ENCODE assay signal across 1 cellular context in the genomic region with DNA sequence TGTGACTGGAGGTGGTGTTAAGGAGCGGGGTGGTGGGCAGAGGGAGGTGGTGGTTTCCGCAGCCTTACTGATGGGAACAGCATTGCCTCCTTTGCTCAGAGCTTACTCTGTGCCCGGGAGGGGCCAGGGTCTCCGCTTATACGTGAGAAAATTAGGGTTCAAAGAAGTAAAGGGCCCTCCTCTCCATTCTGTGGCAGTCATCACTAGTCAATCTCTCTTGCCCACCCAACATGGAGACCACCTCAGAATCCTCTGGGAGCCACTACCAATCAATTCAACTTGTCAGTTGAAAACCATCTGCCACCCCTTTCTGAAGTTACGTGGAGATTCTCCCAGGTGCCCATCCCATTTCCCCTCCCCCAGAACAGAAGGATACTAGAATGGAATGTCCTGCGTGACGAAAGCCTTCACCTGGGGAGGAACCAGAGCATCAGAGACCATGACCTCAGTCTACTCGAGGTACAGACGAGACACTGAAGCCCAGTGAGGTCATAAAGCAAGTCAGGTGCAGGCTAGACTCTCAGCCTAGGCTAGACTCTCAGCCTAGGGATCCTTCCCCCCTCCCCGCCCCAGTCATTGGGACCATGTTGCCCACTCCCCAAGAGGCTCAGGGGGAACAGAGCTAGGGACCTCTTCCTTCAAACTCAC.
TF ChIP-seq lines count a peak whose summit lies in the region.

No MANE protein-coding gene starts in this region.

TF ChIP-seq in GM23338, 12 proteins besides CTCF, POLR2A, EP300 and RAD21 (continued from another document):
- TF ChIP-seq, protein P1, sequence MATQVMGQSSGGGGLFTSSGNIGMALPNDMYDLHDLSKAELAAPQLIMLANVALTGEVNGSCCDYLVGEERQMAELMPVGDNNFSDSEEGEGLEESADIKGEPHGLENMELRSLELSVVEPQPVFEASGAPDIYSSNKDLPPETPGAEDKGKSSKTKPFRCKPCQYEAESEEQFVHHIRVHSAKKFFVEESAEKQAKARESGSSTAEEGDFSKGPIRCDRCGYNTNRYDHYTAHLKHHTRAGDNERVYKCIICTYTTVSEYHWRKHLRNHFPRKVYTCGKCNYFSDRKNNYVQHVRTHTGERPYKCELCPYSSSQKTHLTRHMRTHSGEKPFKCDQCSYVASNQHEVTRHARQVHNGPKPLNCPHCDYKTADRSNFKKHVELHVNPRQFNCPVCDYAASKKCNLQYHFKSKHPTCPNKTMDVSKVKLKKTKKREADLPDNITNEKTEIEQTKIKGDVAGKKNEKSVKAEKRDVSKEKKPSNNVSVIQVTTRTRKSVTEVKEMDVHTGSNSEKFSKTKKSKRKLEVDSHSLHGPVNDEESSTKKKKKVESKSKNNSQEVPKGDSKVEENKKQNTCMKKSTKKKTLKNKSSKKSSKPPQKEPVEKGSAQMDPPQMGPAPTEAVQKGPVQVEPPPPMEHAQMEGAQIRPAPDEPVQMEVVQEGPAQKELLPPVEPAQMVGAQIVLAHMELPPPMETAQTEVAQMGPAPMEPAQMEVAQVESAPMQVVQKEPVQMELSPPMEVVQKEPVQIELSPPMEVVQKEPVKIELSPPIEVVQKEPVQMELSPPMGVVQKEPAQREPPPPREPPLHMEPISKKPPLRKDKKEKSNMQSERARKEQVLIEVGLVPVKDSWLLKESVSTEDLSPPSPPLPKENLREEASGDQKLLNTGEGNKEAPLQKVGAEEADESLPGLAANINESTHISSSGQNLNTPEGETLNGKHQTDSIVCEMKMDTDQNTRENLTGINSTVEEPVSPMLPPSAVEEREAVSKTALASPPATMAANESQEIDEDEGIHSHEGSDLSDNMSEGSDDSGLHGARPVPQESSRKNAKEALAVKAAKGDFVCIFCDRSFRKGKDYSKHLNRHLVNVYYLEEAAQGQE (IDR thresholded peaks at IDR 0.05; ENCODE audit: unreplicated experiment): no peak
- TF ChIP-seq EZH2 (IDR thresholded peaks at IDR 0.05; ENCODE audit: low read depth, unreplicated experiment): no peak
- TF ChIP-seq, protein P2, sequence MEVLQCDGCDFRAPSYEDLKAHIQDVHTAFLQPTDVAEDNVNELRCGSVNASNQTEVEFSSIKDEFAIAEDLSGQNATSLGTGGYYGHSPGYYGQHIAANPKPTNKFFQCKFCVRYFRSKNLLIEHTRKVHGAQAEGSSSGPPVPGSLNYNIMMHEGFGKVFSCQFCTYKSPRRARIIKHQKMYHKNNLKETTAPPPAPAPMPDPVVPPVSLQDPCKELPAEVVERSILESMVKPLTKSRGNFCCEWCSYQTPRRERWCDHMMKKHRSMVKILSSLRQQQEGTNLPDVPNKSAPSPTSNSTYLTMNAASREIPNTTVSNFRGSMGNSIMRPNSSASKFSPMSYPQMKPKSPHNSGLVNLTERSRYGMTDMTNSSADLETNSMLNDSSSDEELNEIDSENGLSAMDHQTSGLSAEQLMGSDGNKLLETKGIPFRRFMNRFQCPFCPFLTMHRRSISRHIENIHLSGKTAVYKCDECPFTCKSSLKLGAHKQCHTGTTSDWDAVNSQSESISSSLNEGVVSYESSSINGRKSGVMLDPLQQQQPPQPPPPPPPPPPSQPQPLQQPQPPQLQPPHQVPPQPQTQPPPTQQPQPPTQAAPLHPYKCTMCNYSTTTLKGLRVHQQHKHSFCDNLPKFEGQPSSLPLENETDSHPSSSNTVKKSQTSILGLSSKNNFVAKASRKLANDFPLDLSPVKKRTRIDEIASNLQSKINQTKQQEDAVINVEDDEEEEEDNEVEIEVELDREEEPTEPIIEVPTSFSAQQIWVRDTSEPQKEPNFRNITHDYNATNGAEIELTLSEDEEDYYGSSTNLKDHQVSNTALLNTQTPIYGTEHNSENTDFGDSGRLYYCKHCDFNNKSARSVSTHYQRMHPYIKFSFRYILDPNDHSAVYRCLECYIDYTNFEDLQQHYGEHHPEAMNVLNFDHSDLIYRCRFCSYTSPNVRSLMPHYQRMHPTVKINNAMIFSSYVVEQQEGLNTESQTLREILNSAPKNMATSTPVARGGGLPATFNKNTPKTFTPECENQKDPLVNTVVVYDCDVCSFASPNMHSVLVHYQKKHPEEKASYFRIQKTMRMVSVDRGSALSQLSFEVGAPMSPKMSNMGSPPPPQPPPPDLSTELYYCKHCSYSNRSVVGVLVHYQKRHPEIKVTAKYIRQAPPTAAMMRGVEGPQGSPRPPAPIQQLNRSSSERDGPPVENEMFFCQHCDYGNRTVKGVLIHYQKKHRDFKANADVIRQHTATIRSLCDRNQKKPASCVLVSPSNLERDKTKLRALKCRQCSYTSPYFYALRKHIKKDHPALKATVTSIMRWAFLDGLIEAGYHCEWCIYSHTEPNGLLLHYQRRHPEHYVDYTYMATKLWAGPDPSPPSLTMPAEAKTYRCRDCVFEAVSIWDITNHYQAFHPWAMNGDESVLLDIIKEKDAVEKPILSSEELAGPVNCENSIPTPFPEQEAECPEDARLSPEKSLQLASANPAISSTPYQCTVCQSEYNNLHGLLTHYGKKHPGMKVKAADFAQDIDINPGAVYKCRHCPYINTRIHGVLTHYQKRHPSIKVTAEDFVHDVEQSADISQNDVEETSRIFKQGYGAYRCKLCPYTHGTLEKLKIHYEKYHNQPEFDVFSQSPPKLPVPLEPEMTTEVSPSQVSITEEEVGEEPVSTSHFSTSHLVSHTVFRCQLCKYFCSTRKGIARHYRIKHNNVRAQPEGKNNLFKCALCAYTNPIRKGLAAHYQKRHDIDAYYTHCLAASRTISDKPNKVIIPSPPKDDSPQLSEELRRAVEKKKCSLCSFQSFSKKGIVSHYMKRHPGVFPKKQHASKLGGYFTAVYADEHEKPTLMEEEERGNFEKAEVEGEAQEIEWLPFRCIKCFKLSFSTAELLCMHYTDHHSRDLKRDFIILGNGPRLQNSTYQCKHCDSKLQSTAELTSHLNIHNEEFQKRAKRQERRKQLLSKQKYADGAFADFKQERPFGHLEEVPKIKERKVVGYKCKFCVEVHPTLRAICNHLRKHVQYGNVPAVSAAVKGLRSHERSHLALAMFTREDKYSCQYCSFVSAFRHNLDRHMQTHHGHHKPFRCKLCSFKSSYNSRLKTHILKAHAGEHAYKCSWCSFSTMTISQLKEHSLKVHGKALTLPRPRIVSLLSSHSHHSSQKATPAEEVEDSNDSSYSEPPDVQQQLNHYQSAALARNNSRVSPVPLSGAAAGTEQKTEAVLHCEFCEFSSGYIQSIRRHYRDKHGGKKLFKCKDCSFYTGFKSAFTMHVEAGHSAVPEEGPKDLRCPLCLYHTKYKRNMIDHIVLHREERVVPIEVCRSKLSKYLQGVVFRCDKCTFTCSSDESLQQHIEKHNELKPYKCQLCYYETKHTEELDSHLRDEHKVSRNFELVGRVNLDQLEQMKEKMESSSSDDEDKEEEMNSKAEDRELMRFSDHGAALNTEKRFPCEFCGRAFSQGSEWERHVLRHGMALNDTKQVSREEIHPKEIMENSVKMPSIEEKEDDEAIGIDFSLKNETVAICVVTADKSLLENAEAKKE (CRISPR knock-in tag; IDR thresholded peaks at IDR 0.05): no peak
- TF ChIP-seq CREB1 (CRISPR knock-in tag; IDR thresholded peaks at IDR 0.05; ENCODE audit: low read depth): no peak
- TF ChIP-seq NANOG (IDR thresholded peaks at IDR 0.05; ENCODE audit: borderline replicate concordance): no peak
- TF ChIP-seq JUNB (IDR thresholded peaks at IDR 0.05; ENCODE audit: unreplicated experiment): no peak
TF ChIP-seq in GM23338: peak in this region for 0.
